17 cellular contexts compared by ENCODE assay signal in the genomic region with DNA sequence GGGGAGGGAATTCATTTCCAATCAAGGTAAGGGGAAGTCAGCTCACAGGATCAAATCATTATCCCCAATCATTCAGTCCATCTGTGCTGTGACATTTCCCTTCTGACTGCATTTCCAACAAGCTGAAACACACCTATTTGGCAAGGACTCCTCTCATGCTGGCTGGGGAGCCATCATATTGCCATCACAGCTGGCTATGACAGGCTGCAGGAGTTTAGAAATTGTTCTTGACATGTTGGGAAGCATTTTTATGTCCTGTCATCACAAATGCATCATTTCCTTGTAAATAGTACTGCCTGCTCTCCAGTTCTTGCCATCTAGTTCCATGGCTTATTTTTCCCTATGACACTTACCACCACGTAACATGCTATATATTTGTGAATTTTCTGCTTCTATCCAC.
DNase-seq lines count a peak whose midpoint lies in the region; ATAC-seq, FAIRE-seq and TF ChIP-seq lines count a peak whose summit lies in the region.
"Had no signal": no experiment of that assay in that cellular context is flagged by ENCODE, and none has a peak within 500 bp of the region (broad histone marks: within the 10 kb centered on the region; RNA-seq: fewer than 3 reads in every experiment).

No MANE protein-coding gene starts in this region.

- no peak overlapping the region for H3K18ac ChIP-seq in mesendoderm (ENCODE audit: low read length)

- BruUV-seq in HepG2 (replicated peaks; lab: Mats Ljungman, UMichigan) = no TSS peak

- H4K20me1 ChIP-seq in HepG2 (ENCODE audit: insufficient read depth, low read length) = no peaks in the 10 kb centered on the region

- H3K27me3 ChIP-seq in HepG2 (ENCODE audit: control insufficient read depth in 1 of 2, insufficient read depth in 2 of 2, low read length in 2 of 2) = no peaks in the 10 kb centered on the region
- no peaks in the 10 kb centered on the region for H3K27me3 ChIP-seq in right lobe of liver
- H3K27me3 ChIP-seq in mesendoderm (ENCODE audit: insufficient read depth, low read length, poor library complexity) = no peaks in the 10 kb centered on the region
- H3K27me3 ChIP-seq in pancreas = no peaks in the 10 kb centered on the region
- H3K27me3 ChIP-seq: adrenal gland, neural progenitor cell had no signal

- no peak overlapping the region for H2BK15ac ChIP-seq in mesendoderm (replicated peaks; ENCODE audit: low read depth)

- POLR2A ChIA-PET in HepG2 (lab: Yijun Ruan, JAX) = interaction anchor here (1.5 kb wide), 1 partner anchor 9 kb away, joined by 4 read pairs; no protein-coding TSS in a partner anchor

- no peaks in the 10 kb centered on the region for H3K79me1 ChIP-seq in mesendoderm (ENCODE audit: low read length)

- H3K4ac ChIP-seq in mesendoderm (ENCODE audit: low read depth, low read length) = no peak overlapping the region

- H2BK120ac ChIP-seq in mesendoderm (ENCODE audit: low read depth, low read length) = no peak overlapping the region

- TF ChIP-seq RAD21 in HepG2 (CRISPR knock-in tag; IDR thresholded peaks at IDR 0.05) = no peak

- WGBS in HepG2 (ENCODE audit: low lambda C conversion rate) = 100% methylated on average over 1 of the region's 1 CpG
- 91% methylated on average over 1 of the region's 1 CpG for WGBS in right lobe of liver (ENCODE audit: insufficient coverage, low coverage, low lambda C conversion rate, missing lambda C conversion rate)
- WGBS in mesendoderm (ENCODE audit: extremely low coverage, insufficient coverage, low lambda C conversion rate) = no CpG with 5 or more reads among the region's 1 CpG
- WGBS in pancreas, 2 donors = 89 to 97% methylated on average over 1 of the region's 1 CpG

- H3K79me2 ChIP-seq in HepG2 (ENCODE audit: insufficient read depth, low read length) (no peaks in the 10 kb centered on the region), mesendoderm (ENCODE audit: control insufficient read depth, insufficient read depth, low read length) (no peaks in the 10 kb centered on the region)

- H3K36me3 ChIP-seq in HepG2 (replicated peaks in 1 of 2; ENCODE audit: control insufficient read depth in 1 of 2, insufficient read depth in 2 of 2, low read length in 2 of 2) (no peaks in the 10 kb centered on the region), right lobe of liver (no peaks in the 10 kb centered on the region), mesendoderm (ENCODE audit: control insufficient read depth, insufficient read depth, low read length) (no peaks in the 10 kb centered on the region), pancreas (no peaks in the 10 kb centered on the region)
- H3K36me3 ChIP-seq: adrenal gland, neural progenitor cell, WERI-Rb-1 had no signal

- FAIRE-seq in HepG2 (lab: Jason Lieb, UNC) = no peak
- FAIRE-seq in pancreas (lab: Jason Lieb, UNC) = no peak
- FAIRE-seq: frontal cortex, urothelium cell line had no signal

- in situ Hi-C loops in HepG2 (cut with HindIII; ENCODE audit: extremely low pct_ligation_motif_present, low pct_unique_long_range_greater_than_20kb) = no loop called here

- H3K9me3 ChIP-seq in HepG2 (ENCODE audit: low read length) (no peaks in the 10 kb centered on the region), right lobe of liver (no peaks in the 10 kb centered on the region), pancreas (no peaks in the 10 kb centered on the region)
- H3K9me3 ChIP-seq: adrenal gland had no signal

- no peak overlapping the region for H3K27ac ChIP-seq in HepG2 (ENCODE audit: extremely low read length, insufficient read depth, low read length)
- no peak overlapping the region for H3K27ac ChIP-seq in right lobe of liver
- H3K27ac ChIP-seq in mesendoderm (ENCODE audit: low read depth, low read length) = no peak overlapping the region
- no peak overlapping the region for H3K27ac ChIP-seq in pancreas
- H3K27ac ChIP-seq: adrenal gland, neural progenitor cell, WERI-Rb-1 had no signal

- intact Hi-C loops in HepG2 (cut with micrococcal nuclease; ENCODE audit: unreplicated experiment) (loop anchor here (2.0 kb wide), 1 partner anchor 31 kb away; no protein-coding TSS in a partner anchor), right lobe of liver (cut with DNase I) (no loop called here), pancreas (cut with DNase I) (no loop called here)

- no peak overlapping the region for H3K23ac ChIP-seq in mesendoderm (ENCODE audit: low read length)

- peak overlapping the region; percentile 73 for H2AK5ac ChIP-seq in mesendoderm (ENCODE audit: low read length)

- no peak for TF ChIP-seq EP300 in HepG2 (IDR thresholded peaks at IDR 0.05; ENCODE audit: low read depth in 2 of 2, low read length in 2 of 2)
- TF ChIP-seq EP300 in HepG2 (CRISPR knock-in tag; IDR thresholded peaks at IDR 0.05; ENCODE audit: borderline replicate concordance) = no peak

- H3K4me2 ChIP-seq in HepG2 (ENCODE audit: low read depth, low read length) = no peak overlapping the region
- no peak overlapping the region for H3K4me2 ChIP-seq in mesendoderm (ENCODE audit: low read length)
- H3K4me2 ChIP-seq: neural progenitor cell had no signal

- DNase-seq in HepG2 (ENCODE audit: low spot score) (no peak), right lobe of liver (no peak), mesendoderm (no peak), SKM-1 treated with dmso at 0.1 percent for 144 hours (lab: John Stamatoyannopoulos, UW; ENCODE audit: unreplicated experiment) (no peak), pancreas (no peak), amygdala (lab: John Stamatoyannopoulos, UW) (no peak)
- DNase-seq: adrenal gland; CD8-positive, alpha-beta memory T cell; H9; NCI-H2171 treated with DMSO at 0.1 percent for 48 hours; T-helper 1 cell; WERI-Rb-1 had no signal

- CTCF ChIA-PET in HepG2 (lab: Yijun Ruan, JAX; ENCODE audit: low intra/inter-chr PET ratio, low total read pairs) = no interaction called here

- H3K4me3 ChIP-seq in HepG2 (replicated peaks in 1 of 3; ENCODE audit: insufficient read depth in 1 of 3, low read depth in 2 of 3, low read length in 3 of 3) = no peak overlapping the region
- no peak overlapping the region for H3K4me3 ChIP-seq in right lobe of liver
- H3K4me3 ChIP-seq in mesendoderm (ENCODE audit: low read length) = no peak overlapping the region
- H3K4me3 ChIP-seq in pancreas = no peak overlapping the region
- H3K4me3 ChIP-seq: adrenal gland, neural progenitor cell had no signal

- no peak overlapping the region for H2BK5ac ChIP-seq in mesendoderm (ENCODE audit: low read length)

- TF ChIP-seq CTCF in HepG2 (CRISPR knock-in tag; IDR thresholded peaks at IDR 0.05) = no peak
- TF ChIP-seq CTCF in right lobe of liver (IDR thresholded peaks at IDR 0.05) = no peak
- no peak for TF ChIP-seq CTCF in pancreas (IDR thresholded peaks at IDR 0.05)

- no peak for ATAC-seq in HepG2
- ATAC-seq in right lobe of liver = no peak
- ATAC-seq in esophagus mucosa = peak; percentile 43
- ATAC-seq in pancreas = no peak
- no peak for ATAC-seq in HG03354 (IDR thresholded peaks at IDR 0.05; ENCODE audit: poor library complexity, severe bottlenecking, unreplicated experiment)

- H4K5ac ChIP-seq in mesendoderm (ENCODE audit: low read length) = no peak overlapping the region

- TF ChIP-seq POLR2A in HepG2 (IDR thresholded peaks at IDR 0.05; ENCODE audit: insufficient read depth in 1 of 2, low read depth in 2 of 2, low read length in 2 of 2) (no peak), right lobe of liver (IDR thresholded peaks at IDR 0.05) (no peak)

- H2AFZ ChIP-seq in HepG2 (ENCODE audit: low read length) = no peak overlapping the region
- H2AFZ ChIP-seq: neural progenitor cell had no signal

- H3K56ac ChIP-seq in mesendoderm (ENCODE audit: low read length) = no peak overlapping the region

- H3K4me1 ChIP-seq in HepG2 (ENCODE audit: insufficient read depth, low read length) (peaks cover 83% of the 10 kb centered on the region), right lobe of liver (no peaks in the 10 kb centered on the region), mesendoderm (ENCODE audit: control insufficient read depth, low read depth, low read length) (peaks cover 8% of the 10 kb centered on the region), pancreas (no peaks in the 10 kb centered on the region)

- no peak overlapping the region for H3K9ac ChIP-seq in HepG2 (ENCODE audit: insufficient read depth, low read depth, low read length)
- no peak overlapping the region for H3K9ac ChIP-seq in mesendoderm (ENCODE audit: low read length)
- H3K9ac ChIP-seq: neural progenitor cell had no signal

- H4K8ac ChIP-seq in mesendoderm (ENCODE audit: low read depth, low read length) = no peak overlapping the region

TF ChIP-seq in HepG2, 621 proteins besides CTCF, POLR2A, EP300 and RAD21 (continues in another document):
- TF ChIP-seq, protein P1, sequence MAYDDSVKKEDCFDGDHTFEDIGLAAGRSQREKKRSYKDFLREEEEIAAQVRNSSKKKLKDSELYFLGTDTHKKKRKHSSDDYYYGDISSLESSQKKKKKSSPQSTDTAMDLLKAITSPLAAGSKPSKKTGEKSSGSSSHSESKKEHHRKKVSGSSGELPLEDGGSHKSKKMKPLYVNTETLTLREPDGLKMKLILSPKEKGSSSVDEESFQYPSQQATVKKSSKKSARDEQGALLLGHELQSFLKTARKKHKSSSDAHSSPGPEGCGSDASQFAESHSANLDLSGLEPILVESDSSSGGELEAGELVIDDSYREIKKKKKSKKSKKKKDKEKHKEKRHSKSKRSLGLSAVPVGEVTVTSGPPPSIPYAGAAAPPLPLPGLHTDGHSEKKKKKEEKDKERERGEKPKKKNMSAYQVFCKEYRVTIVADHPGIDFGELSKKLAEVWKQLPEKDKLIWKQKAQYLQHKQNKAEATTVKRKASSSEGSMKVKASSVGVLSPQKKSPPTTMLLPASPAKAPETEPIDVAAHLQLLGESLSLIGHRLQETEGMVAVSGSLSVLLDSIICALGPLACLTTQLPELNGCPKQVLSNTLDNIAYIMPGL (CRISPR knock-in tag; IDR thresholded peaks at IDR 0.05; ENCODE audit: borderline replicate concordance in 1 of 2, low read depth in 1 of 2) = no peak
